8 cellular contexts compared by ENCODE assay signal in the genomic region with DNA sequence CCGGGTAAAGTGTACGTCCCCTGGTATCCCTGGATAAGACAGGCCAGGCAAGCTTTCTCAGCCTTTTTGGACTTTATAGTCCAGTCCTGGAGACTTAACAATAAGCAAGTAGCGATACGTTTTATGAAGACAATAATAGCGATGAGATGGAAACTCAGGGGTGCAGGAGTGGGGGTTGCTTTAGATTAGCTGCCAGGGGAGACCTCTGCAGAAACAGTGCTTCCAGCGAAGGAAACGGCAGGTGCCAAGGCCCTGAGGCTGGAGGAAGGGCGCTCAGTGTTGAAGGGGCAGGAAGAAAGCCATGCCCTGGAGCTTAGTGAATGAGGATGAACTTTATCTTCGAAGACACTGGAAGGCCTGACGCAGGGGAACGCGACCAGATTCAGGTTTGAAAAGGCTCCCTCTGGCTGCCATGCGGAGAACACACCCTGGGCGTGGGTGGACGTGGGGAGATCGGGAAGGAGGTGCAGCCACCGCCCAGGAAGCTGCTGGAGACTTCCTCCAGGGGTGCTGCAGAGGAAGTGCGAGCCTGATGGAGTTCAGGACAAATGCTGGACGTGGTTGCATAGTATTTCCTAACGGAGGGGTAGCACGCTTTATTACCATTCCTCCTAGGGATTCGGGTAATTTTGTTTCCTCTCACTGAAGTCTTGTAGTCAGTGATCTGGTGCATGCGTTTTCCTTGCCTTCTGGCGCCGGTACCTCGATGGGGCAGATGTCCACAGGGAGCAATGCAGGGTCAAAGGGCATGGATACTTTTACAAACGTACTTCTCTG. TPM values are rescaled to one million over a fixed set of nuclear protein-coding genes. Genes with fewer than 3 reads are reported as not detected.
DNase-seq lines count a peak whose midpoint lies in the region; ATAC-seq and TF ChIP-seq lines count a peak whose summit lies in the region.

No MANE protein-coding gene starts in this region.

- peak overlapping the region; percentile 46 for H3K27ac ChIP-seq in CD8-positive, alpha-beta T cell (ENCODE audit: low read depth, low read length)
- peak overlapping the region; percentile 94 for H3K27ac ChIP-seq in subcutaneous abdominal adipose tissue (ENCODE audit: low read depth, low read length)

- H3K9me3 ChIP-seq in CD8-positive, alpha-beta T cell (ENCODE audit: low read length), result no peaks in the 10 kb centered on the region
- no peaks in the 10 kb centered on the region for H3K9me3 ChIP-seq in subcutaneous abdominal adipose tissue (ENCODE audit: control insufficient read depth in 5 of 5, low read length in 5 of 5)

- no peaks in the 10 kb centered on the region for H3K36me3 ChIP-seq in CD8-positive, alpha-beta T cell (ENCODE audit: insufficient read depth, low read length)
- peaks cover 0 to 8% (median 3%) of the 10 kb centered on the region in 5 donors for H3K36me3 ChIP-seq in subcutaneous abdominal adipose tissue (ENCODE audit: control insufficient read depth in 5 of 5, insufficient read depth in 5 of 5, low read length in 5 of 5)

- peak; percentile 64 for ATAC-seq in CD8-positive, alpha-beta T cell
- peak; percentile 40 for ATAC-seq in GM21423 (IDR thresholded peaks at IDR 0.05; ENCODE audit: unreplicated experiment)

- no peaks in the 10 kb centered on the region for H3K27me3 ChIP-seq in CD8-positive, alpha-beta T cell (ENCODE audit: insufficient read depth, low read length)
- H3K27me3 ChIP-seq in subcutaneous abdominal adipose tissue (ENCODE audit: control insufficient read depth in 5 of 5, insufficient read depth in 4 of 5, low read length in 5 of 5), result no peaks in the 10 kb centered on the region

- TF ChIP-seq CTCF in CD8-positive, alpha-beta T cell (IDR thresholded peaks at IDR 0.05), result peak; percentile 88
- TF ChIP-seq CTCF in nephron (IDR thresholded peaks at IDR 0.05; ENCODE audit: unreplicated experiment in 3 of 3), result peak; percentile 82 to 91 (median 87)

- H3K9ac ChIP-seq in subcutaneous abdominal adipose tissue (ENCODE audit: low read length in 5 of 5), result peak overlapping the region; percentile 44 to 86 (median 60)

- no peak overlapping the region for H3K4me3 Mint-ChIP-seq in CD8-positive, alpha-beta T cell
- H3K4me3 Mint-ChIP-seq in nephron, result no peak overlapping the region

- intact Hi-C loops in CD8-positive, alpha-beta T cell (cut with DNase I, micrococcal nuclease), result loop anchor here (1.0 to 2.0 kb wide), 2 partner anchors 34 to 52 kb away; partner anchors contain the start of gene BRI3BP (in 1 of the 2)

- H3K4me3 ChIP-seq in CD8-positive, alpha-beta T cell (ENCODE audit: low read depth, low read length), result peak overlapping the region; percentile 65
- H3K4me3 ChIP-seq in subcutaneous abdominal adipose tissue (ENCODE audit: low read depth in 1 of 5, low read length in 5 of 5), result peak overlapping the region; percentile 72 to 89 (median 82)

- POLR2A ChIA-PET in CD8-positive, alpha-beta T cell (lab: Charles Lee), result interaction anchor here (0.8 to 12.5 kb wide), 8 partner anchors 13 to 109 kb away, joined by 3 to 312 read pairs (median 17); partner anchors contain the start of gene UBC

- no peaks in the 10 kb centered on the region for H3K27me3 Mint-ChIP-seq in CD8-positive, alpha-beta T cell (ENCODE audit: low read depth)
- no peaks in the 10 kb centered on the region for H3K27me3 Mint-ChIP-seq in nephron (ENCODE audit: low read depth)

- CTCF ChIA-PET in CD8-positive, alpha-beta T cell (lab: Charles Lee), result interaction anchor here (0.6 to 8.6 kb wide), 17 partner anchors 9 to 109 kb away, joined by 3 to 323 read pairs (median 6); partner anchors contain the start of genes BRI3BP, SCARB1 and UBC

- no peaks in the 10 kb centered on the region for H3K9me3 Mint-ChIP-seq in CD8-positive, alpha-beta T cell
- no peaks in the 10 kb centered on the region for H3K9me3 Mint-ChIP-seq in nephron

- H3K27ac Mint-ChIP-seq in CD8-positive, alpha-beta T cell, result no peak overlapping the region
- no peak overlapping the region for H3K27ac Mint-ChIP-seq in nephron

- H3K4me1 ChIP-seq in CD8-positive, alpha-beta T cell (ENCODE audit: insufficient read depth, low read length), result peaks cover 23% of the 10 kb centered on the region
- H3K4me1 ChIP-seq in subcutaneous abdominal adipose tissue (ENCODE audit: control insufficient read depth in 5 of 5, insufficient read depth in 5 of 5, low read length in 5 of 5), result peaks cover 13 to 34% (median 26%) of the 10 kb centered on the region in 5 donors

- DNase-seq in CD8-positive, alpha-beta T cell, result peak; percentile 53 to 86 (median 77)
- peak; percentile 61 for DNase-seq in HuH-7.5 (ENCODE audit: low spot score)
- peak; percentile 74 for DNase-seq in activated T-cell treated with anti-CD3 and anti-CD28 coated beads for 1 hour (ENCODE audit: low read depth)
- DNase-seq in fibroblast of gingiva (ENCODE audit: low read depth), result peak; percentile 86
- no peak for DNase-seq in NCI-H524 treated with DMSO at 0.1 percent for 48 hours (lab: John Stamatoyannopoulos, UW)

- peaks cover 10% of the 10 kb centered on the region for H3K36me3 Mint-ChIP-seq in CD8-positive, alpha-beta T cell
- H3K36me3 Mint-ChIP-seq in nephron (ENCODE audit: low read depth), result peaks cover 10% of the 10 kb centered on the region

- peaks cover 11% of the 10 kb centered on the region for H3K4me1 Mint-ChIP-seq in CD8-positive, alpha-beta T cell (ENCODE audit: low read depth)
- peaks cover 9% of the 10 kb centered on the region for H3K4me1 Mint-ChIP-seq in nephron

RNA-seq across cellular contexts. Expression of gene UBC, which starts 26.1 kb away (rescaled TPM):
- 1,000 to 10,000 TPM; 1,771 to 1,786 TPM for total RNA-seq in CD8-positive, alpha-beta T cell

RNA-seq across cellular contexts. Expression of gene DHX37, which starts 48.4 kb away (rescaled TPM):
- 10 to 100 TPM; 40.8 to 41.3 TPM for total RNA-seq in CD8-positive, alpha-beta T cell

RNA-seq across cellular contexts. Expression of gene BRI3BP, which starts 52.9 kb away (rescaled TPM):
- under 1 TPM; 0.81 to 0.94 TPM for total RNA-seq in CD8-positive, alpha-beta T cell
